ENCODE assay signal across 11 cellular contexts in the genomic region with DNA sequence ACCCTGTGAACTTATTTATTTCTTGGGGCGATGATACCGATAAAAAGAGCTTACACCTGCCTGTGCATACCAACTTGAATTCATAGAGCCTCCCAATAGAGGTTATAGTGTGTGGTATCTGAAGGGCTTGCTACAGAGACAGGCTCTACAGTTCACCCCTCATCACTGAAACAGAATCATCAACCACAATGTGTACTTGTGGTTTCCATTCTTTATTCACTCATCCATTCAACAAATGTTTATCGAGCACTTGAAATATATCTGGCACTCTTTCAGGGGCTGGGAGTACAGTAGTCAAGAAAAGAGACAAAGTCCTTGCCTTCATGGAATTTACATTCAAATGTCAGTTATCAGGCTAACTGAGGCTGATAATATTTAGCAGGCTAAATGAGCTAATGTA.
DNase-seq lines count a peak whose midpoint lies in the region; ATAC-seq and TF ChIP-seq lines count a peak whose summit lies in the region.
"Had no signal": no experiment of that assay in that cellular context is flagged by ENCODE, and none has a peak within 500 bp of the region (broad histone marks: within the 10 kb centered on the region; RNA-seq: fewer than 3 reads in every experiment).

No MANE protein-coding gene starts in this region.

- TF ChIP-seq CTCF in kidney epithelial cell (IDR thresholded peaks at IDR 0.05; ENCODE audit: insufficient read depth, low read length, poor library complexity, severe bottlenecking) (no peak), omental fat pad (IDR thresholded peaks at IDR 0.05) (no peak)

- intact Hi-C loops in left ventricle myocardium superior (cut with micrococcal nuclease): no loop called here

- H3K4me3 ChIP-seq in Jurkat, Clone E6-1 (ENCODE audit: low read length): no peak overlapping the region
- no peak overlapping the region for H3K4me3 ChIP-seq in kidney epithelial cell (ENCODE audit: low read depth, low read length)
- H3K4me3 ChIP-seq: cardiac muscle cell had no signal

- no peaks in the 10 kb centered on the region for H3K27me3 ChIP-seq in kidney epithelial cell (ENCODE audit: control insufficient read depth, insufficient read depth, low read length)
- H3K27me3 ChIP-seq: foreskin keratinocyte had no signal

- DNase-seq in DMS153 (lab: John Stamatoyannopoulos, UW) (peak; percentile 79), SHP77 (lab: John Stamatoyannopoulos, UW) (peak; percentile 47 to 61), kidney epithelial cell (ENCODE audit: low read depth) (peak; percentile 47), left ventricle myocardium superior (no peak), omental fat pad (ENCODE audit: low spot score) (no peak)
- peak; percentile 75 for DNase-seq in Jurkat, Clone E6-1 (ENCODE audit: low read depth, low spot score)
- DNase-seq: stimulated activated CD4-positive, alpha-beta T cell treated with anti-CD3 and anti-CD28 coated beads, Interleukin-2, amount 100 ng/mL, for 48 hours had no signal

- H3K36me3 ChIP-seq in kidney epithelial cell (ENCODE audit: control insufficient read depth, insufficient read depth, low read length): no peaks in the 10 kb centered on the region
- H3K36me3 ChIP-seq: cardiac muscle cell had no signal

- ATAC-seq in HG02938 (IDR thresholded peaks at IDR 0.05; ENCODE audit: unreplicated experiment) (no peak), left ventricle myocardium superior (no peak), omental fat pad (ENCODE audit: low FRiP score) (no peak), GM19395 (IDR thresholded peaks at IDR 0.05; ENCODE audit: unreplicated experiment) (no peak)
- ATAC-seq: foreskin keratinocyte had no signal

Comparison
In these comparisons a context has a peak if more than half of its experiments do, and no peak if none do; other contexts are left out.
1. DNase-seq: peak in DMS153 (single experiment), Jurkat, Clone E6-1 (single experiment), SHP77 (2 of 2) and kidney epithelial cell (single experiment); none in left ventricle myocardium superior (single experiment) and omental fat pad (single experiment).